ENCODE assay signal across 1 cellular context in genomic region chr1:110425611-110426152, GRCh38.
TF ChIP-seq lines count a peak whose summit lies in the region.

No MANE protein-coding gene starts in this region.

TF ChIP-seq in GM23338, 12 proteins besides CTCF, POLR2A, EP300 and RAD21:
- TF ChIP-seq CREB1 (CRISPR knock-in tag; IDR thresholded peaks at IDR 0.05; ENCODE audit: low read depth) (no peak), NANOG (IDR thresholded peaks at IDR 0.05; ENCODE audit: borderline replicate concordance) (no peak), STAT1 (IDR thresholded peaks at IDR 0.05; ENCODE audit: unreplicated experiment) (no peak), JUNB (IDR thresholded peaks at IDR 0.05; ENCODE audit: unreplicated experiment) (no peak), EZH2phosphoT487 (IDR thresholded peaks at IDR 0.05; ENCODE audit: unreplicated experiment) (no peak), POLR2AphosphoS5 (IDR thresholded peaks at IDR 0.05; ENCODE audit: low read depth) (no peak), EZH2 (IDR thresholded peaks at IDR 0.05; ENCODE audit: low read depth, unreplicated experiment) (no peak)
